7 cellular contexts compared by ENCODE assay signal in the genomic region with DNA sequence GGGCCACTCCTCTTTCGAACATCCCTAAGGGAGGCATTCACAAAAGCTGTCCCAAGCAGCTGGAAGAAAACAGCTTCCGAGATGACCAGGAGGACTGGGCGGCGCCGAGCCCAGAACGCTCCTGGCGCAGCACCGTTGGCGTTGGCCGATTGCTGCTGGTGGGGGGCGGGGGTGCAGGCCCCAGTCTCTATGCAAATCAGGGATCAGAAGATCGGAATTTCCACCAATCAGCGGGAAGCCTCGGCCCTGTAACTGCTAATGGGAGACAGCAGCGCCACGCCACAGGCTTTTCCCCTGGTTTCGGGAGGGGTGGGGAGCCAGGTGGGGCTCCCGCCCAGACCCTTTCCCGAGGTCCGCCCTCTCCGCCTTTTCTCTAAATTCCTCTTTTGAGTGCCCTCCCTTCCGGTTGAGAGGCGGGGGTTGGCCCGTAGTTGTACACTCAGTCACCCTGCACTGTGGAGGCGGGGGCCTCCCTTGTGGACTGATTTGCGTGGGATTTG. TPM values are rescaled to one million over a fixed set of nuclear protein-coding genes. Genes with fewer than 3 reads are reported as not detected.
DNase-seq lines count a peak whose midpoint lies in the region; ATAC-seq and TF ChIP-seq lines count a peak whose summit lies in the region.

No MANE protein-coding gene starts in this region.

- in situ Hi-C loops in mammary epithelial cell (cut with MboI; ENCODE audit: low sequenced_read_pairs in 2 of 2) = no loop called here

- intact Hi-C loops in mammary epithelial cell (cut with micrococcal nuclease) = no loop called here

- H3K4me3 ChIP-seq in mammary epithelial cell (replicated peaks in 1 of 3; ENCODE audit: insufficient read depth in 1 of 3, low read depth in 2 of 3, low read length in 3 of 3) (peak overlapping the region in 2 of 3 experiments; percentile 7 to 9), skeletal muscle tissue (ENCODE audit: low read length in 3 of 3) (peak overlapping the region in 2 of 3 donors; percentile 24 to 49)

- no peaks in the 10 kb centered on the region for H3K79me2 ChIP-seq in mammary epithelial cell (ENCODE audit: insufficient read depth, low read length)

- H3K9me3 ChIP-seq in mammary epithelial cell (replicated peaks; ENCODE audit: insufficient read depth, low read length) (no peaks in the 10 kb centered on the region), skeletal muscle tissue (ENCODE audit: control insufficient read depth in 3 of 3, low read length in 3 of 3) (no peaks in the 10 kb centered on the region)

- no peak for TF ChIP-seq CTCF in mammary epithelial cell (conservative IDR thresholded peaks at IDR 0.05 in 1 of 2, IDR thresholded peaks at IDR 0.05 in 1 of 2; ENCODE audit: extremely low read depth in 1 of 2, insufficient read depth in 1 of 2, low read depth in 1 of 2, low read length in 2 of 2)

- peak overlapping the region; percentile 91 for H3K27ac ChIP-seq in mammary epithelial cell (ENCODE audit: insufficient read depth, low read depth, low read length)
- peak overlapping the region; percentile 23 for H3K27ac ChIP-seq in skeletal muscle tissue (ENCODE audit: low read depth, low read length)

- peaks cover 12% of the 10 kb centered on the region for H3K36me3 ChIP-seq in mammary epithelial cell (ENCODE audit: insufficient read depth, low read length)
- peaks cover 18 to 26% (median 23%) of the 10 kb centered on the region in 3 donors for H3K36me3 ChIP-seq in skeletal muscle tissue (ENCODE audit: control insufficient read depth in 3 of 3, insufficient read depth in 3 of 3, low read length in 3 of 3)

- DNase-seq in NCI-H146 (lab: John Stamatoyannopoulos, UW) (peak; percentile 87), mammary epithelial cell (peak; percentile 99), iris pigment epithelial cell (ENCODE audit: low read depth) (peak; percentile 94), NCI-H1092 treated with DMSO at 0.1 percent for 48 hours (lab: John Stamatoyannopoulos, UW) (no peak)

- H4K20me1 ChIP-seq in mammary epithelial cell (ENCODE audit: insufficient read depth, low read length) = no peaks in the 10 kb centered on the region

- H3K9ac ChIP-seq in mammary epithelial cell (ENCODE audit: insufficient read depth, low read length) (peak overlapping the region; percentile 83), skeletal muscle tissue (ENCODE audit: low read depth in 1 of 3, low read length in 3 of 3) (peak overlapping the region in 1 of 3 donors; percentile 50)

- H3K27me3 ChIP-seq in mammary epithelial cell (ENCODE audit: insufficient read depth, low read length) = no peaks in the 10 kb centered on the region
- no peaks in the 10 kb centered on the region for H3K27me3 ChIP-seq in skeletal muscle tissue (ENCODE audit: control insufficient read depth in 3 of 3, insufficient read depth in 3 of 3, low read length in 3 of 3)

- H2AFZ ChIP-seq in mammary epithelial cell (ENCODE audit: low read depth, low read length) = peak overlapping the region; percentile 65

- CTCF ChIA-PET in mammary epithelial cell (lab: Charles Lee; ENCODE audit: low non-redundant PET) = interaction anchor here (0.6 kb wide), 1 partner anchor 10 kb away, joined by 4 read pairs; a partner anchor contains a TSS

- dilution Hi-C loops in mammary epithelial cell (cut with HindIII; ENCODE audit: low sequenced_read_pairs) = no loop called here

- 1% methylated on average over 21 of the region's 26 CpGs for WGBS in mammary epithelial cell (ENCODE audit: low coverage, missing lambda C conversion rate)

- peak overlapping the region; percentile 66 for H3K4me2 ChIP-seq in mammary epithelial cell (ENCODE audit: insufficient read depth, low read depth, low read length)

- H3K4me1 ChIP-seq in mammary epithelial cell (ENCODE audit: insufficient read depth, low read length) = peaks cover 25% of the 10 kb centered on the region
- H3K4me1 ChIP-seq in skeletal muscle tissue (ENCODE audit: control insufficient read depth in 3 of 3, insufficient read depth in 3 of 3, low read length in 3 of 3) = peaks cover 0 to 8% (median 0%) of the 10 kb centered on the region in 3 donors

- peak; percentile 48 for ATAC-seq in GM19395 (IDR thresholded peaks at IDR 0.05; ENCODE audit: unreplicated experiment)
- ATAC-seq in GM21381 (IDR thresholded peaks at IDR 0.05; ENCODE audit: unreplicated experiment) = no peak

- no TSS peak for BruUV-seq in mammary epithelial cell (replicated peaks; lab: Mats Ljungman, UMichigan)

RNA-seq across cellular contexts. Expression of a gene that starts 27.0 kb away (rescaled TPM):
- total RNA-seq in mammary epithelial cell (10 to 100 TPM; 36.2 to 77.8 TPM), skeletal muscle tissue (17.2 TPM)
- polyA plus RNA-seq in mammary epithelial cell = 57.1 TPM
- polyA minus RNA-seq in mammary epithelial cell = 67.3 TPM

RNA-seq across cellular contexts. Expression of a gene that starts 56.2 kb away (rescaled TPM):
- total RNA-seq in mammary epithelial cell (100 to 1,000 TPM; 173 to 176 TPM), skeletal muscle tissue (120 TPM)
- polyA plus RNA-seq in mammary epithelial cell = 98.1 TPM
- polyA minus RNA-seq in mammary epithelial cell = 175 TPM
